Comparison of ENCODE assay signal across 1 cellular context in the genomic region with DNA sequence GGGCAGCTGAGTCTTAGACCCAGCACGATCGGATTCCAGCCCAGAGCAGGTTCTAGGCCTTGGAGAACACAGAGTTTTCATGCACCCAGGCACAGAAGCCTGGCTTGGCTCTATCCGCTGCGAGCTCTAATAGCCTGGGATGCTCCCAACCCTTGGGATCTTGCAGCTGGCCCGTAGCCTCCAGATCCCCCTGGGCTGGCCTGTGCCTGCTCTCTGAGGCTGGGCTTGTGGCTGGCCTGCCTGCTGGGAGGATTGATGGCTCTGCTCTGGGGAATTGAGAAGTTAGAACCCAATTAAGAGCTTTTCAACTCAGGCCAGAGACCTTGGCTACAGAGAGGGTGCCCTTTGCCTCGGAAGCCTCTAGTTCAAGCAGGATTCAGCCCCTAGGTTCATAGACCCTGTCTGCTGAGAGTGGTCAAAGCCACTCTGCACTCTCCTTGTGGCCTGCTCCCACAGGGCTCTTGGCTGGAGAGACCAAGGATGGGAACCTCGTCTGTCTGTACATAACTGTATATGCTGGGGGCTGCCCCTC.
TF ChIP-seq lines count a peak whose summit lies in the region.

No MANE protein-coding gene starts in this region.

TF ChIP-seq in SK-N-SH, 30 proteins besides CTCF, POLR2A, EP300 and RAD21 (continued from another document):
- TF ChIP-seq ZBTB33 (IDR thresholded peaks at IDR 0.05; ENCODE audit: borderline replicate concordance, low read depth): no peak
- TF ChIP-seq POLR2AphosphoS5 (IDR thresholded peaks at IDR 0.05; ENCODE audit: low read depth, low read length): no peak
- no peak for TF ChIP-seq SMC3 (IDR thresholded peaks at IDR 0.05; ENCODE audit: low read depth, low read length)
- TF ChIP-seq, protein P1, sequence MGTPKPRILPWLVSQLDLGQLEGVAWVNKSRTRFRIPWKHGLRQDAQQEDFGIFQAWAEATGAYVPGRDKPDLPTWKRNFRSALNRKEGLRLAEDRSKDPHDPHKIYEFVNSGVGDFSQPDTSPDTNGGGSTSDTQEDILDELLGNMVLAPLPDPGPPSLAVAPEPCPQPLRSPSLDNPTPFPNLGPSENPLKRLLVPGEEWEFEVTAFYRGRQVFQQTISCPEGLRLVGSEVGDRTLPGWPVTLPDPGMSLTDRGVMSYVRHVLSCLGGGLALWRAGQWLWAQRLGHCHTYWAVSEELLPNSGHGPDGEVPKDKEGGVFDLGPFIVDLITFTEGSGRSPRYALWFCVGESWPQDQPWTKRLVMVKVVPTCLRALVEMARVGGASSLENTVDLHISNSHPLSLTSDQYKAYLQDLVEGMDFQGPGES (IDR thresholded peaks at IDR 0.05; ENCODE audit: low read depth, low read length): no peak
- no peak for TF ChIP-seq MAX (IDR thresholded peaks at IDR 0.05; ENCODE audit: low read depth)
- TF ChIP-seq JUND (IDR thresholded peaks at IDR 0.05): no peak
- TF ChIP-seq FOSL2 (IDR thresholded peaks at IDR 0.05; ENCODE audit: borderline replicate concordance, low read depth): no peak
